In genomic region chr17:14299261-14300093, GRCh38 we compare ENCODE assay signal across 8 cellular contexts. TPM values are rescaled to one million over a fixed set of nuclear protein-coding genes. Genes with fewer than 3 reads are reported as not detected.
DNase-seq lines count a peak whose midpoint lies in the region; ATAC-seq, FAIRE-seq and TF ChIP-seq lines count a peak whose summit lies in the region.

No MANE protein-coding gene starts in this region.

- peaks cover 63% of the 10 kb centered on the region for H3K4me1 Mint-ChIP-seq in activated naive CD4-positive, alpha-beta T cell treated with anti-CD3 and anti-CD28 coated beads, Interleukin-2, amount 50 U/mL, for 24 hours

- ATAC-seq in GM18498 (IDR thresholded peaks at IDR 0.05; ENCODE audit: unreplicated experiment) = no peak

- peaks cover under 1% of the 10 kb centered on the region for H3K36me3 Mint-ChIP-seq in activated naive CD4-positive, alpha-beta T cell treated with anti-CD3 and anti-CD28 coated beads, Interleukin-2, amount 50 U/mL, for 24 hours

- peak overlapping the region; percentile 62 for H3K27ac Mint-ChIP-seq in activated naive CD4-positive, alpha-beta T cell treated with anti-CD3 and anti-CD28 coated beads, Interleukin-2, amount 50 U/mL, for 24 hours

- H3K27ac ChIP-seq in cardiac muscle cell = no peak overlapping the region
- no peak overlapping the region for H3K27ac ChIP-seq in iPS DF 6.9 (ENCODE audit: low read length)
- peak overlapping the region in 12 of 21 experiments; percentile 2 to 95 (median 30) for H3K27ac ChIP-seq in skin epidermis

- H3K36me3 ChIP-seq in cardiac muscle cell = no peaks in the 10 kb centered on the region
- H3K36me3 ChIP-seq in iPS DF 6.9 (ENCODE audit: control insufficient read depth, insufficient read depth, low read length) = no peaks in the 10 kb centered on the region

- H3K4me3 ChIP-seq in cardiac muscle cell = peak overlapping the region; percentile 24
- peak overlapping the region; percentile 4; the same call in 1 of the 2 replicates for H3K4me3 ChIP-seq in iPS DF 6.9 (ENCODE audit: low read length)
- peak overlapping the region; percentile 16 to 69 (median 56) for H3K4me3 ChIP-seq in skin epidermis

- no peak for FAIRE-seq in RCC 7860 (lab: Jason Lieb, UNC)

- H3K9me3 ChIP-seq in cardiac muscle cell (ENCODE audit: low read depth) (no peaks in the 10 kb centered on the region), iPS DF 6.9 (ENCODE audit: control insufficient read depth, insufficient read depth, low read length) (no peaks in the 10 kb centered on the region)

- DNase-seq in cardiac muscle cell (ENCODE audit: low read depth in 1 of 2, low spot score in 1 of 2) (peak; percentile 64 to 75), cardiac septum (ENCODE audit: low spot score) (no peak), iPS DF 6.9 (ENCODE audit: low read depth, low spot score) (no peak), NCI-H1417 treated with DMSO at 0.1 percent for 48 hours (lab: John Stamatoyannopoulos, UW) (no peak), RCC 7860 (ENCODE audit: low spot score) (no peak)

- peaks cover 33% of the 10 kb centered on the region for H3K27me3 Mint-ChIP-seq in activated naive CD4-positive, alpha-beta T cell treated with anti-CD3 and anti-CD28 coated beads, Interleukin-2, amount 50 U/mL, for 24 hours

- peak overlapping the region; percentile 97 for H3K4me3 Mint-ChIP-seq in activated naive CD4-positive, alpha-beta T cell treated with anti-CD3 and anti-CD28 coated beads, Interleukin-2, amount 50 U/mL, for 24 hours

- H3K27me3 ChIP-seq in cardiac muscle cell (peaks cover 73% of the 10 kb centered on the region), iPS DF 6.9 (ENCODE audit: control insufficient read depth, insufficient read depth, low read length) (peaks cover 63% of the 10 kb centered on the region)

- no peak for TF ChIP-seq CTCF in cardiac muscle cell (IDR thresholded peaks at IDR 0.05; ENCODE audit: low read depth, low read length)

- intact Hi-C loops in cardiac septum (cut with DNase I) = loop anchor here (10.0 kb wide), 2 partner anchors 95 to 955 kb away; no protein-coding TSS in a partner anchor

- H3K9me3 Mint-ChIP-seq in activated naive CD4-positive, alpha-beta T cell treated with anti-CD3 and anti-CD28 coated beads, Interleukin-2, amount 50 U/mL, for 24 hours = no peaks in the 10 kb centered on the region

- no CpG with 5 or more reads among the region's 52 CpGs for WGBS in iPS DF 6.9 (ENCODE audit: insufficient coverage, insufficient read length)

- H3K4me1 ChIP-seq in cardiac muscle cell (ENCODE audit: low read depth) = no peaks in the 10 kb centered on the region
- H3K4me1 ChIP-seq in iPS DF 6.9 (ENCODE audit: control insufficient read depth, insufficient read depth, low read length) = peaks cover 4% of the 10 kb centered on the region; the same call in 1 of the 2 replicates

RNA-seq across cellular contexts. Expression of gene HS3ST3B1, which starts 1.4 kb away (rescaled TPM):
- total RNA-seq in cardiac muscle cell (4.9 and 7.9 TPM in 2 replicates), cardiac septum (2.6 TPM)
- polyA plus RNA-seq in cardiac muscle cell = 2.1 and 3.9 TPM in 2 replicates

Comparison
In these comparisons a context has a peak if more than half of its experiments do, and no peak if none do; other contexts are left out.
1. DNase-seq: peak in cardiac muscle cell (2 of 2); none in cardiac septum (single experiment), iPS DF 6.9 (single experiment), NCI-H1417 treated with DMSO at 0.1 percent for 48 hours (single experiment) and RCC 7860 (single experiment).
2. H3K27ac ChIP-seq: peak in skin epidermis (12 of 21); none in cardiac muscle cell (single experiment) and iPS DF 6.9 (single experiment).
3. H3K4me3 ChIP-seq: peak in every context shown above with its lines; median percentile 56 in skin epidermis; 24 in cardiac muscle cell; 4 in iPS DF 6.9.